In the genomic region with DNA sequence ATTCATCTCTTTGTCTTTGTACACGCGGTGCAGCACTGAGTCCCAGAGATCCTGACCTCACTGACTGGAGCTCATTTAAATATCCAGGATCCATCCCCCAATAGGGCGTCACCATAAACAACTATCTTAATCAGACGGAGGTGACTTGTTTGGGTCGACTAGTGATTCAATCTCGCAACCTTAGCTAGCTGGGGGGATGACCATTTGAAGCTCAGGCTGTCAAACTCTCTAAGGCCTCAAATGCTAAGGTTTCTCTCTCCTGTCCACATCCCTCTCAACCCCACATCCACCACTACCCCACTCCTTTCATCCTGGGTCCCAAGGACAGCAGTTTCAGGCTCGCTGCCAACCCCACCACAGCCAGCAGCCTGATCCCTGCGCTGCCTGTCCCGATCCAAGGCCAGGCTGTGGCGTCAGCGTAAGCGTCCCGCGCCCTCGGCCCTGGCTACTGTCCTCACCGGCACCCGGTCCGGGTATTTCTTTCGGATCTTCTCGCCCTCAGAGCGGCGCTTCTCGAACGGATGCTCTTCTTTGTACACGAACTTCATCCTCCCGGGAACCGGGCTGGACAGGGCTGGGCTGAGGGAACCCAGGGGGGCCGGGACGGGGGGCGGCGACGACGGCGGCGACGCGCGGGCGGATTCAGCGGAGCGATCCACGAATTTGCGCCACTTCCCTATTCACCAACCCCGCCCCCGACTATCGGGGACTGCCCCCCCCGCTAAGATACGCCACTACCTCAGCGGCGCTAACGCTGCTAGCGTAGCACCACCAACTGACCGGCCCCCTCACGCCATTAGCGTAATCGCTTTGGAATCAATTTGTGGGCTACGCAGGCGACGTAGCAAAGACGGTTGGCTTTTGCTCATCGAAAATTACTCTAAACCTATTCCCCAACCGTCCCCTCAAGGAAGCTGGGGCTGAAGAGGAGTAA, we compare ENCODE assay signal across 8 cellular contexts. TPM values are rescaled to one million over a fixed set of nuclear protein-coding genes. Genes with fewer than 3 reads are reported as not detected.
DNase-seq lines count a peak whose midpoint lies in the region; ATAC-seq, FAIRE-seq and TF ChIP-seq lines count a peak whose summit lies in the region.

GABARAP (minus strand) TSS at position 667 of the 934 bp plus-strand sequence; CDS start at position 548, 119 bp downstream.

- no peaks in the 10 kb centered on the region for H4K20me1 ChIP-seq in keratinocyte (ENCODE audit: control insufficient read depth, extremely low read depth, insufficient read depth, low read length)

- peak within 1 kb of the TSS; percentile 99 for H3K27ac ChIP-seq in keratinocyte (ENCODE audit: control insufficient read depth, insufficient read depth, low read length)

- peak; percentile 99 for FAIRE-seq in GM12891 (lab: Jason Lieb, UNC)
- FAIRE-seq in keratinocyte (lab: Jason Lieb, UNC): peak; percentile 26

- H3K27me3 ChIP-seq in keratinocyte (ENCODE audit: control insufficient read depth, extremely low read depth, insufficient read depth, low read length): no peaks in the 10 kb centered on the region

- peak; percentile 59 for DNase-seq in GM12891 (ENCODE audit: insufficient read length, low spot score)
- peak; percentile 87 for DNase-seq in NCI-H345 (lab: John Stamatoyannopoulos, UW)
- peak; percentile 93 for DNase-seq in activated CD4-positive, CD25-positive, alpha-beta regulatory T cell treated with anti-CD3 and anti-CD28 coated beads, Interleukin-2, amount 50 U/mL, for 72 hours
- peak; percentile 96 for DNase-seq in cerebellar cortex (ENCODE audit: low spot score)
- DNase-seq in keratinocyte (ENCODE audit: low read depth, low spot score): no peak
- DNase-seq in stimulated activated CD4-positive, alpha-beta T cell treated with anti-CD3 and anti-CD28 coated beads, Interleukin-12 subunit alpha, Interleukin-12 subunit beta, amount 100 ng/mL, for 48 hours (ENCODE audit: low read depth in 2 of 3, low spot score in 1 of 3): peak; percentile 85 to 96 (median 89)

- peak within 1 kb of the TSS; percentile 72 for H2AFZ ChIP-seq in keratinocyte (ENCODE audit: control insufficient read depth, low read length)

- ATAC-seq in HG03060 (IDR thresholded peaks at IDR 0.05; ENCODE audit: low read depth, unreplicated experiment): peak; percentile 21
- no peak for ATAC-seq in GM19351 (IDR thresholded peaks at IDR 0.05; ENCODE audit: unreplicated experiment)

- H3K9ac ChIP-seq in keratinocyte (ENCODE audit: control insufficient read depth, extremely low read depth, insufficient read depth, low read length): peak within 1 kb of the TSS; percentile 96

- H3K4me2 ChIP-seq in keratinocyte (ENCODE audit: control insufficient read depth, extremely low read depth, insufficient read depth, low read depth, low read length): peak within 1 kb of the TSS; percentile 95

- dilution Hi-C loops in keratinocyte (cut with MboI; ENCODE audit: extremely low pct_ligation_motif_present, low sequenced_read_pairs): no loop called here

- peak in 1 of 3 experiments; percentile 1 for TF ChIP-seq CTCF in keratinocyte (optimal IDR thresholded peaks at IDR 0.05 in 1 of 3, IDR thresholded peaks at IDR 0.05 in 1 of 3, conservative IDR thresholded peaks at IDR 0.05 in 1 of 3; ENCODE audit: extremely low read depth in 1 of 3, insufficient read depth in 2 of 3, low read length in 3 of 3)

- peaks cover 25% of the 10 kb centered on the region for H3K4me1 ChIP-seq in keratinocyte (ENCODE audit: control insufficient read depth, extremely low read depth, insufficient read depth, low read length)

- peaks cover 31% of the 10 kb centered on the region for H3K79me2 ChIP-seq in keratinocyte (ENCODE audit: control insufficient read depth, insufficient read depth, low read length)

- H3K36me3 ChIP-seq in keratinocyte (ENCODE audit: control insufficient read depth in 2 of 2, extremely low read depth in 1 of 2, insufficient read depth in 2 of 2, low read length in 2 of 2): peaks cover 22 to 24% of the 10 kb centered on the region in 2 experiments

- no peaks in the 10 kb centered on the region for H3K9me3 ChIP-seq in keratinocyte (ENCODE audit: control insufficient read depth, low read depth, low read length)

- H3K9me1 ChIP-seq in keratinocyte (ENCODE audit: control insufficient read depth, extremely low read depth, insufficient read depth, low read length): no peaks in the 10 kb centered on the region

- TF ChIP-seq POLR2A in GM12891 (IDR thresholded peaks at IDR 0.05; ENCODE audit: low read depth, low read length): no peak

- H3K4me3 ChIP-seq in keratinocyte (ENCODE audit: control insufficient read depth in 2 of 3, extremely low read depth in 1 of 3, insufficient read depth in 2 of 3, low read depth in 1 of 3, low read length in 3 of 3): peak within 1 kb of the TSS; percentile 68 to 90 (median 69)

TF ChIP-seq in GM12891, 5 proteins besides CTCF, POLR2A, EP300 and RAD21:
- no peak for TF ChIP-seq PAX5 (IDR thresholded peaks at IDR 0.05; ENCODE audit: insufficient read depth, low read length, severe bottlenecking)
- TF ChIP-seq POLR2AphosphoS5 (IDR thresholded peaks at IDR 0.05; ENCODE audit: low read depth, low read length): 0 out of 2 replicates have a peak, but pooled peaks have one; percentile 28
- TF ChIP-seq SPI1 (IDR thresholded peaks at IDR 0.05; ENCODE audit: low read depth, low read length): peak; percentile 89
- peak; percentile 35; the same call in 1 of the 2 replicates for TF ChIP-seq TAF1 (IDR thresholded peaks at IDR 0.05; ENCODE audit: low read depth, low read length)
- 0 out of 2 replicates have a peak, but pooled peaks have one; percentile 24 for TF ChIP-seq POU2F2 (IDR thresholded peaks at IDR 0.05; ENCODE audit: low read depth, low read length)

RNA-seq across cellular contexts. Expression of gene GABARAP, which starts in this region (rescaled TPM):
- 366 TPM for polyA plus RNA-seq in GM12891 (2012; ENCODE audit: low read depth, missing spikeins)
- 271 to 416 TPM (median 391 TPM) in 3 replicates for polyA plus RNA-seq in keratinocyte
- polyA plus RNA-seq in keratinocyte (2011; ENCODE audit: low read depth): 120 TPM
- 578 and 682 TPM in 2 replicates for polyA plus RNA-seq in keratinocyte (2011; cell fraction: cytosol; rRNA removed)
- 185 and 186 TPM in 2 replicates for polyA plus RNA-seq in keratinocyte (2011; cell fraction: nucleus; rRNA removed)
- polyA plus RNA-seq in keratinocyte (2012; ENCODE audit: low replicate concordance): 266 and 545 TPM in 2 replicates
- 235 to 333 TPM (median 240 TPM) in 3 replicates for polyA minus RNA-seq in keratinocyte
- 161 TPM for polyA minus RNA-seq in keratinocyte (2011; cell fraction: cytosol; rRNA and poly(A)+ RNA removed)
- 27.8 and 46.5 TPM in 2 replicates for polyA minus RNA-seq in keratinocyte (2011; cell fraction: nucleus; rRNA and poly(A)+ RNA removed)
